Comparison of ENCODE assay signal across 16 cellular contexts in genomic region chr5:144531191-144531590, GRCh38.
A peak's percentile ranks its signal among the peaks of the same experiment; 100 is the strongest.
DNase-seq lines count a peak whose midpoint lies in the region; ATAC-seq and TF ChIP-seq lines count a peak whose summit lies in the region.
"Had no signal": no experiment of that assay in that cellular context is flagged by ENCODE, and none has a peak within 500 bp of the region (broad histone marks: within the 10 kb centered on the region; RNA-seq: fewer than 3 reads in every experiment).

No MANE protein-coding gene starts in this region.

- H3K27ac ChIP-seq in adrenal gland = no peak overlapping the region
- H3K27ac ChIP-seq in breast epithelium = no peak overlapping the region
- H3K27ac ChIP-seq: BLaER1, C4-2B had no signal

- H3K4me3 ChIP-seq in adrenal gland (no peak overlapping the region), breast epithelium (no peak overlapping the region)
- H3K4me3 ChIP-seq: BLaER1, HAP-1 had no signal

- no peaks in the 10 kb centered on the region for H3K27me3 ChIP-seq in adrenal gland
- no peaks in the 10 kb centered on the region for H3K27me3 ChIP-seq in breast epithelium
- H3K27me3 ChIP-seq: BLaER1 had no signal

- 79 to 94% (median 83%) methylated on average over 1 of the region's 1 CpG for WGBS in adrenal gland, 4 donors

- TF ChIP-seq POLR2A in adrenal gland (IDR thresholded peaks at IDR 0.05) (no peak), breast epithelium (IDR thresholded peaks at IDR 0.05) (no peak)

- ATAC-seq in HG03135 (IDR thresholded peaks at IDR 0.05; ENCODE audit: unreplicated experiment) = no peak
- ATAC-seq: CD8-positive, alpha-beta T cell had no signal

- H3K36me3 ChIP-seq in adrenal gland (replicated peaks in 1 of 2) (no peaks in the 10 kb centered on the region), breast epithelium (no peaks in the 10 kb centered on the region)
- H3K36me3 ChIP-seq: BLaER1, HAP-1 had no signal

- DNase-seq in NCI-H1694 (lab: John Stamatoyannopoulos, UW) (peak; percentile 78), NCI-H446 treated with DMSO at 0.1 percent for 48 hours (lab: John Stamatoyannopoulos, UW) (peak; percentile 22), posterior cingulate gyrus (peak in 6 of 10 donors; percentile 28 to 80 (median 54)), adrenal gland (no peak), breast epithelium (ENCODE audit: low spot score in 2 of 2) (no peak)
- DNase-seq: Caco-2; CD4-positive, CD25-positive, alpha-beta regulatory T cell; CD8-positive, alpha-beta T cell; DMS153; DND-41; GOT3; HFFc6 had no signal

- intact Hi-C loops in posterior cingulate gyrus (cut with DNase I) = no loop called here
- intact Hi-C loops in adrenal gland (cut with DNase I) = no loop called here
- intact Hi-C loops in breast epithelium (cut with DNase I; ENCODE audit: low total_unique reads) = no loop called here

- H3K4me1 ChIP-seq in adrenal gland (replicated peaks in 1 of 2) (no peaks in the 10 kb centered on the region), breast epithelium (no peaks in the 10 kb centered on the region)
- H3K4me1 ChIP-seq: BLaER1, Caco-2, HAP-1 had no signal

- TF ChIP-seq CTCF in adrenal gland (IDR thresholded peaks at IDR 0.05) (no peak), breast epithelium (IDR thresholded peaks at IDR 0.05) (no peak)

- H3K9me3 ChIP-seq in adrenal gland (replicated peaks in 1 of 3) = no peaks in the 10 kb centered on the region
- peaks cover 4 to 11% of the 10 kb centered on the region in 2 donors for H3K9me3 ChIP-seq in breast epithelium
- H3K9me3 ChIP-seq: Caco-2, HAP-1 had no signal

Comparison
In these comparisons a context has a peak if more than half of its experiments do, and no peak if none do; other contexts are left out.
1. DNase-seq: peak in NCI-H1694 (single experiment), NCI-H446 treated with DMSO at 0.1 percent for 48 hours (single experiment) and posterior cingulate gyrus (6 of 10); none in adrenal gland (0 of 7) and breast epithelium (0 of 2).